11 cellular contexts compared by ENCODE assay signal in the genomic region with DNA sequence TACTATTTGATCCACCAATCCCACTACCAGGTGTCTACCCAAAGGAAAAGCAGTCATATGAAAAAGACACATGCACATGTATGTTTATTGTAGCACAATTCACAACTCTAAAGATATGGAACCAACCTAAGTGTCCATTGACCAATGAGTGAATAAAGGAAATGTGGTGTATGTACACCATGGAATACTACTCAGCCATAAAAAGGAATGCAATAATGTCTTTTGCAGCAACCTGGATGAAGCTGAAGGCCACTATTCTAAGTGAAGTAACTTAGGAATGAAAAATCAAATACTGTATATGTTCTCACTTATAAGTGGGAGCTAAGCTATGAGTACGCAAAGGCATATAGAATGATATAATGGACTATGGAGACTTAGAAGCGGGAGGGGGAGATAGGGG.
"Had no signal": no experiment of that assay in that cellular context is flagged by ENCODE, and none has a peak within 500 bp of the region (broad histone marks: within the 10 kb centered on the region; RNA-seq: fewer than 3 reads in every experiment).

No MANE protein-coding gene starts in this region.

- H3K27ac ChIP-seq: GM23248 had no signal

- H3K9ac ChIP-seq: GM23248 had no signal

- DNase-seq: GM23248, GOT3, H7, H9, HCEC 1CT, HFFc6 had no signal

- H2AFZ ChIP-seq: GM23248, GM23338 had no signal

- FAIRE-seq: H1, H54 had no signal

- H3K9me3 ChIP-seq: HAP-1 had no signal

- ATAC-seq: GM23338, HCT116 had no signal

- H3K4me1 ChIP-seq: HAP-1 had no signal

- H3K4me2 ChIP-seq: GM23338 had no signal

- H3K4me3 ChIP-seq: GM23248, GM23338, HAP-1 had no signal
